ENCODE assay signal across 9 cellular contexts in genomic region chrX:3010532-3010931, GRCh38. TPM values are rescaled to one million over a fixed set of nuclear protein-coding genes. Genes with fewer than 3 reads are reported as not detected.
"Had no signal": no experiment of that assay in that cellular context is flagged by ENCODE, and none has a peak within 500 bp of the region (broad histone marks: within the 10 kb centered on the region; RNA-seq: fewer than 3 reads in every experiment).

No MANE protein-coding gene starts in this region.

- ATAC-seq: GM23338, HCT116 had no signal

- H3K27me3 Mint-ChIP-seq: IgD-negative memory B cell had no signal

- H3K4me3 ChIP-seq: GM23338, HAP-1 had no signal

- H3K4me3 Mint-ChIP-seq: GM23338, IgD-negative memory B cell had no signal

- H3K4me1 ChIP-seq: HAP-1 had no signal

- DNase-seq: H7, KG1 had no signal

- H2AFZ ChIP-seq: GM23338 had no signal

- H3K4me2 ChIP-seq: GM23338 had no signal

- H3K27ac Mint-ChIP-seq: GM23338, IgD-negative memory B cell had no signal

- H3K4me1 Mint-ChIP-seq: GM23338, IgD-negative memory B cell had no signal

- H3K36me3 Mint-ChIP-seq: IgD-negative memory B cell had no signal

- H3K36me3 ChIP-seq: HAP-1 had no signal

- FAIRE-seq: HTR-8/SVneo had no signal

RNA-seq across cellular contexts. Expression of gene ARSH, which starts 4.2 kb away (rescaled TPM):
- total RNA-seq: GM23338, H4, H7 had no signal
- polyA plus RNA-seq: GM23338, IgD-negative memory B cell had no signal

RNA-seq across cellular contexts. Expression of gene ARSF, which starts 30.7 kb away (rescaled TPM):
- total RNA-seq: GM23338, H4, H7, HT-29 had no signal
- polyA plus RNA-seq: GM23338, IgD-negative memory B cell had no signal
